2 cellular contexts compared by ENCODE assay signal in the genomic region with DNA sequence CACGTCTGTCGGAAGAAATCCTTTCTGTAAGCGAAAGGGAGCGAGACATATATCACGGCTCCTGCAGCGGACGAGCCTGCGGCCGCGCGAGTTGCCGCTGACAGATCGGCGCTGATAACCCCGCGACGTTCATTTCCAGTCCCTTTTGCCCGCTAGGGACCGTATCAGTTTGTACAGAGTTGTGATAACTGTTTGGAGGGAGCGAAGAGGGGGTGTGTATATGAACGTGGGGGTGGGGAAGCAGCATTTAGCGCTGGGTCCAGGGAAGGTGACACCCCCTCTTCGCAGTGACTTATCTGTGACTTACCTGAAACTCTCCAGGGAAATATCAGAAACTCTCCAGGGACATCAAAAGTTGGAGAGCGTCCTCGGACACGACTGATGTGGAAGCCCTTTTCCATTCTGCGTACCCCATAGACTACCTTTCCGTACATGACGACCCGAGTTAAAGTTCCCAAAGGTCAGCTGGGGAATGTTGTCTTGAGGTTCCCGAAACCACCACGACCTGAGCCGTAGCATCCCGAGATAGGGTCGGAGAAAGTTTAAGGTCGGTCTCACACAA.
TF ChIP-seq lines count a peak whose summit lies in the region.

No MANE protein-coding gene starts in this region.

TF ChIP-seq in SK-N-SH, 30 proteins besides CTCF, POLR2A, EP300 and RAD21 (continued from another document):
- TF ChIP-seq, protein P1, sequence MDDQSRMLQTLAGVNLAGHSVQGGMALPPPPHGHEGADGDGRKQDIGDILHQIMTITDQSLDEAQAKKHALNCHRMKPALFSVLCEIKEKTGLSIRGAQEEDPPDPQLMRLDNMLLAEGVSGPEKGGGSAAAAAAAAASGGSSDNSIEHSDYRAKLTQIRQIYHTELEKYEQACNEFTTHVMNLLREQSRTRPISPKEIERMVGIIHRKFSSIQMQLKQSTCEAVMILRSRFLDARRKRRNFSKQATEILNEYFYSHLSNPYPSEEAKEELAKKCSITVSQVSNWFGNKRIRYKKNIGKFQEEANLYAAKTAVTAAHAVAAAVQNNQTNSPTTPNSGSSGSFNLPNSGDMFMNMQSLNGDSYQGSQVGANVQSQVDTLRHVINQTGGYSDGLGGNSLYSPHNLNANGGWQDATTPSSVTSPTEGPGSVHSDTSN (IDR thresholded peaks at IDR 0.05): no peak
- TF ChIP-seq, protein P2, sequence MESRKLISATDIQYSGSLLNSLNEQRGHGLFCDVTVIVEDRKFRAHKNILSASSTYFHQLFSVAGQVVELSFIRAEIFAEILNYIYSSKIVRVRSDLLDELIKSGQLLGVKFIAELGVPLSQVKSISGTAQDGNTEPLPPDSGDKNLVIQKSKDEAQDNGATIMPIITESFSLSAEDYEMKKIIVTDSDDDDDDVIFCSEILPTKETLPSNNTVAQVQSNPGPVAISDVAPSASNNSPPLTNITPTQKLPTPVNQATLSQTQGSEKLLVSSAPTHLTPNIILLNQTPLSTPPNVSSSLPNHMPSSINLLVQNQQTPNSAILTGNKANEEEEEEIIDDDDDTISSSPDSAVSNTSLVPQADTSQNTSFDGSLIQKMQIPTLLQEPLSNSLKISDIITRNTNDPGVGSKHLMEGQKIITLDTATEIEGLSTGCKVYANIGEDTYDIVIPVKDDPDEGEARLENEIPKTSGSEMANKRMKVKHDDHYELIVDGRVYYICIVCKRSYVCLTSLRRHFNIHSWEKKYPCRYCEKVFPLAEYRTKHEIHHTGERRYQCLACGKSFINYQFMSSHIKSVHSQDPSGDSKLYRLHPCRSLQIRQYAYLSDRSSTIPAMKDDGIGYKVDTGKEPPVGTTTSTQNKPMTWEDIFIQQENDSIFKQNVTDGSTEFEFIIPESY (IDR thresholded peaks at IDR 0.05; ENCODE audit: borderline replicate concordance, low read depth): no peak
- TF ChIP-seq FOSL2 (IDR thresholded peaks at IDR 0.05; ENCODE audit: borderline replicate concordance, low read depth) (no peak), FOXM1 (IDR thresholded peaks at IDR 0.05; ENCODE audit: low read depth) (no peak)

TF ChIP-seq in SK-N-SH treated with all-trans-retinoic acid at 6 μM for 48 hours, 23 proteins besides CTCF, POLR2A, EP300 and RAD21 (continued from another document):
- TF ChIP-seq ISL1 (CRISPR knock-in tag; IDR thresholded peaks at IDR 0.05): no peak
- TF ChIP-seq PPARA (CRISPR knock-in tag; IDR thresholded peaks at IDR 0.05; ENCODE audit: borderline replicate concordance): no peak
- no peak for TF ChIP-seq TCF4 (CRISPR knock-in tag; IDR thresholded peaks at IDR 0.05; ENCODE audit: borderline replicate concordance)
